1 cellular context compared by ENCODE assay signal in genomic region chr17:16986391-16986790, GRCh38.
TF ChIP-seq lines count a peak whose summit lies in the region.

No MANE protein-coding gene starts in this region.

TF ChIP-seq in GM12878, 131 proteins besides CTCF, POLR2A, EP300 and RAD21 (continued from another document and continues in another):
- no peak for TF ChIP-seq CEBPZ (IDR thresholded peaks at IDR 0.05; ENCODE audit: low read depth, low read length)
- no peak for TF ChIP-seq YY1 (IDR thresholded peaks at IDR 0.05; ENCODE audit: low read depth, low read length)
- TF ChIP-seq ZBED1 (IDR thresholded peaks at IDR 0.05; ENCODE audit: borderline replicate concordance) = no peak
- no peak for TF ChIP-seq POLR2AphosphoS2 (IDR thresholded peaks at IDR 0.05; ENCODE audit: low read depth, low read length)
- TF ChIP-seq HDAC6 (IDR thresholded peaks at IDR 0.05; ENCODE audit: unreplicated experiment) = no peak
- TF ChIP-seq RELA (IDR thresholded peaks at IDR 0.05; ENCODE audit: borderline replicate concordance, partially characterized antibody) = no peak
- TF ChIP-seq ZNF274 (IDR thresholded peaks at IDR 0.05; ENCODE audit: insufficient read depth, insufficient read length) = no peak
- peak; percentile 29; the same call in 1 of the 2 replicates for TF ChIP-seq NFIC (IDR thresholded peaks at IDR 0.05; ENCODE audit: low read depth, low read length)
- no peak for TF ChIP-seq POLR2AphosphoS5 (IDR thresholded peaks at IDR 0.05; ENCODE audit: low read length)
- TF ChIP-seq ZBTB4 (CRISPR knock-in tag; IDR thresholded peaks at IDR 0.05) = no peak
- TF ChIP-seq IKZF1 (conservative IDR thresholded peaks at IDR 0.05) = peak; percentile 26; the same call in 1 of the 2 replicates
- 0 out of 2 replicates have a peak, but pooled peaks have one; percentile 43 for TF ChIP-seq DPF2 (IDR thresholded peaks at IDR 0.05)
- no peak for TF ChIP-seq RBBP5 (conservative IDR thresholded peaks at IDR 0.05)
- TF ChIP-seq ZZZ3 (IDR thresholded peaks at IDR 0.05; ENCODE audit: control insufficient read depth, insufficient read length, low read depth) = no peak
- TF ChIP-seq EED (IDR thresholded peaks at IDR 0.05; ENCODE audit: low read depth) = 0 out of 2 replicates have a peak, but pooled peaks have one; percentile 64
- peak; percentile 67; the same call in 1 of the 2 replicates for TF ChIP-seq TCF3 (IDR thresholded peaks at IDR 0.05; ENCODE audit: borderline replicate concordance, insufficient read depth, low read depth, low read length)
- TF ChIP-seq SIX5 (IDR thresholded peaks at IDR 0.05; ENCODE audit: low read depth, low read length, severe bottlenecking) = no peak
- TF ChIP-seq ZNF622 (IDR thresholded peaks at IDR 0.05) = no peak
- TF ChIP-seq, protein P1, sequence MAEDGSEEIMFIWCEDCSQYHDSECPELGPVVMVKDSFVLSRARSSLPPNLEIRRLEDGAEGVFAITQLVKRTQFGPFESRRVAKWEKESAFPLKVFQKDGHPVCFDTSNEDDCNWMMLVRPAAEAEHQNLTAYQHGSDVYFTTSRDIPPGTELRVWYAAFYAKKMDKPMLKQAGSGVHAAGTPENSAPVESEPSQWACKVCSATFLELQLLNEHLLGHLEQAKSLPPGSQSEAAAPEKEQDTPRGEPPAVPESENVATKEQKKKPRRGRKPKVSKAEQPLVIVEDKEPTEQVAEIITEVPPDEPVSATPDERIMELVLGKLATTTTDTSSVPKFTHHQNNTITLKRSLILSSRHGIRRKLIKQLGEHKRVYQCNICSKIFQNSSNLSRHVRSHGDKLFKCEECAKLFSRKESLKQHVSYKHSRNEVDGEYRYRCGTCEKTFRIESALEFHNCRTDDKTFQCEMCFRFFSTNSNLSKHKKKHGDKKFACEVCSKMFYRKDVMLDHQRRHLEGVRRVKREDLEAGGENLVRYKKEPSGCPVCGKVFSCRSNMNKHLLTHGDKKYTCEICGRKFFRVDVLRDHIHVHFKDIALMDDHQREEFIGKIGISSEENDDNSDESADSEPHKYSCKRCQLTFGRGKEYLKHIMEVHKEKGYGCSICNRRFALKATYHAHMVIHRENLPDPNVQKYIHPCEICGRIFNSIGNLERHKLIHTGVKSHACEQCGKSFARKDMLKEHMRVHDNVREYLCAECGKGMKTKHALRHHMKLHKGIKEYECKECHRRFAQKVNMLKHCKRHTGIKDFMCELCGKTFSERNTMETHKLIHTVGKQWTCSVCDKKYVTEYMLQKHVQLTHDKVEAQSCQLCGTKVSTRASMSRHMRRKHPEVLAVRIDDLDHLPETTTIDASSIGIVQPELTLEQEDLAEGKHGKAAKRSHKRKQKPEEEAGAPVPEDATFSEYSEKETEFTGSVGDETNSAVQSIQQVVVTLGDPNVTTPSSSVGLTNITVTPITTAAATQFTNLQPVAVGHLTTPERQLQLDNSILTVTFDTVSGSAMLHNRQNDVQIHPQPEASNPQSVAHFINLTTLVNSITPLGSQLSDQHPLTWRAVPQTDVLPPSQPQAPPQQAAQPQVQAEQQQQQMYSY (CRISPR knock-in tag; IDR thresholded peaks at IDR 0.05) = no peak
- TF ChIP-seq NRF1 (conservative IDR thresholded peaks at IDR 0.05; ENCODE audit: low read depth, low read length) = no peak
- TF ChIP-seq NKRF (conservative IDR thresholded peaks at IDR 0.05) = no peak
- no peak for TF ChIP-seq PML (IDR thresholded peaks at IDR 0.05; ENCODE audit: low read length)
- TF ChIP-seq MTA3 (IDR thresholded peaks at IDR 0.05; ENCODE audit: borderline replicate concordance, low read length) = no peak
- no peak for TF ChIP-seq FOXK2 (IDR thresholded peaks at IDR 0.05)
- TF ChIP-seq KLF5 (IDR thresholded peaks at IDR 0.05; ENCODE audit: partially characterized antibody) = no peak
- TF ChIP-seq GATAD2B (conservative IDR thresholded peaks at IDR 0.05; ENCODE audit: low read depth) = no peak
- no peak for TF ChIP-seq RFX5 (IDR thresholded peaks at IDR 0.05; ENCODE audit: low read depth, low read length)
- no peak for TF ChIP-seq BRCA1 (IDR thresholded peaks at IDR 0.05; ENCODE audit: low read depth, low read length)
- TF ChIP-seq, protein P2, sequence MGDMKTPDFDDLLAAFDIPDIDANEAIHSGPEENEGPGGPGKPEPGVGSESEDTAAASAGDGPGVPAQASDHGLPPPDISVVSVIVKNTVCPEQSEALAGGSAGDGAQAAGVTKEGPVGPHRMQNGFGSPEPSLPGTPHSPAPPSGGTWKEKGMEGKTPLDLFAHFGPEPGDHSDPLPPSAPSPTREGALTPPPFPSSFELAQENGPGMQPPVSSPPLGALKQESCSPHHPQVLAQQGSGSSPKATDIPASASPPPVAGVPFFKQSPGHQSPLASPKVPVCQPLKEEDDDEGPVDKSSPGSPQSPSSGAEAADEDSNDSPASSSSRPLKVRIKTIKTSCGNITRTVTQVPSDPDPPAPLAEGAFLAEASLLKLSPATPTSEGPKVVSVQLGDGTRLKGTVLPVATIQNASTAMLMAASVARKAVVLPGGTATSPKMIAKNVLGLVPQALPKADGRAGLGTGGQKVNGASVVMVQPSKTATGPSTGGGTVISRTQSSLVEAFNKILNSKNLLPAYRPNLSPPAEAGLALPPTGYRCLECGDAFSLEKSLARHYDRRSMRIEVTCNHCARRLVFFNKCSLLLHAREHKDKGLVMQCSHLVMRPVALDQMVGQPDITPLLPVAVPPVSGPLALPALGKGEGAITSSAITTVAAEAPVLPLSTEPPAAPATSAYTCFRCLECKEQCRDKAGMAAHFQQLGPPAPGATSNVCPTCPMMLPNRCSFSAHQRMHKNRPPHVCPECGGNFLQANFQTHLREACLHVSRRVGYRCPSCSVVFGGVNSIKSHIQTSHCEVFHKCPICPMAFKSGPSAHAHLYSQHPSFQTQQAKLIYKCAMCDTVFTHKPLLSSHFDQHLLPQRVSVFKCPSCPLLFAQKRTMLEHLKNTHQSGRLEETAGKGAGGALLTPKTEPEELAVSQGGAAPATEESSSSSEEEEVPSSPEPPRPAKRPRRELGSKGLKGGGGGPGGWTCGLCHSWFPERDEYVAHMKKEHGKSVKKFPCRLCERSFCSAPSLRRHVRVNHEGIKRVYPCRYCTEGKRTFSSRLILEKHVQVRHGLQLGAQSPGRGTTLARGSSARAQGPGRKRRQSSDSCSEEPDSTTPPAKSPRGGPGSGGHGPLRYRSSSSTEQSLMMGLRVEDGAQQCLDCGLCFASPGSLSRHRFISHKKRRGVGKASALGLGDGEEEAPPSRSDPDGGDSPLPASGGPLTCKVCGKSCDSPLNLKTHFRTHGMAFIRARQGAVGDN (IDR thresholded peaks at IDR 0.05) = peak; percentile 54; the same call in 1 of the 2 replicates
- TF ChIP-seq ZNF217 (IDR thresholded peaks at IDR 0.05) = no peak
- TF ChIP-seq SMC3 (IDR thresholded peaks at IDR 0.05; ENCODE audit: borderline replicate concordance, low read length) = no peak
- TF ChIP-seq CHD2 (IDR thresholded peaks at IDR 0.05; ENCODE audit: borderline replicate concordance, low read depth, low read length) = no peak
- TF ChIP-seq, protein P3, sequence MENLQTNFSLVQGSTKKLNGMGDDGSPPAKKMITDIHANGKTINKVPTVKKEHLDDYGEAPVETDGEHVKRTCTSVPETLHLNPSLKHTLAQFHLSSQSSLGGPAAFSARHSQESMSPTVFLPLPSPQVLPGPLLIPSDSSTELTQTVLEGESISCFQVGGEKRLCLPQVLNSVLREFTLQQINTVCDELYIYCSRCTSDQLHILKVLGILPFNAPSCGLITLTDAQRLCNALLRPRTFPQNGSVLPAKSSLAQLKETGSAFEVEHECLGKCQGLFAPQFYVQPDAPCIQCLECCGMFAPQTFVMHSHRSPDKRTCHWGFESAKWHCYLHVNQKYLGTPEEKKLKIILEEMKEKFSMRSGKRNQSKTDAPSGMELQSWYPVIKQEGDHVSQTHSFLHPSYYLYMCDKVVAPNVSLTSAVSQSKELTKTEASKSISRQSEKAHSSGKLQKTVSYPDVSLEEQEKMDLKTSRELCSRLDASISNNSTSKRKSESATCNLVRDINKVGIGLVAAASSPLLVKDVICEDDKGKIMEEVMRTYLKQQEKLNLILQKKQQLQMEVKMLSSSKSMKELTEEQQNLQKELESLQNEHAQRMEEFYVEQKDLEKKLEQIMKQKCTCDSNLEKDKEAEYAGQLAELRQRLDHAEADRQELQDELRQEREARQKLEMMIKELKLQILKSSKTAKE (IDR thresholded peaks at IDR 0.05; ENCODE audit: low read depth, poor library complexity, severe bottlenecking) = no peak
- no peak for TF ChIP-seq EZH2 (IDR thresholded peaks at IDR 0.05; ENCODE audit: borderline replicate concordance, control insufficient read depth, low read depth, low read length)
- TF ChIP-seq LARP7 (IDR thresholded peaks at IDR 0.05) = 0 out of 2 replicates have a peak, but pooled peaks have one; percentile 38
- TF ChIP-seq, protein P4, sequence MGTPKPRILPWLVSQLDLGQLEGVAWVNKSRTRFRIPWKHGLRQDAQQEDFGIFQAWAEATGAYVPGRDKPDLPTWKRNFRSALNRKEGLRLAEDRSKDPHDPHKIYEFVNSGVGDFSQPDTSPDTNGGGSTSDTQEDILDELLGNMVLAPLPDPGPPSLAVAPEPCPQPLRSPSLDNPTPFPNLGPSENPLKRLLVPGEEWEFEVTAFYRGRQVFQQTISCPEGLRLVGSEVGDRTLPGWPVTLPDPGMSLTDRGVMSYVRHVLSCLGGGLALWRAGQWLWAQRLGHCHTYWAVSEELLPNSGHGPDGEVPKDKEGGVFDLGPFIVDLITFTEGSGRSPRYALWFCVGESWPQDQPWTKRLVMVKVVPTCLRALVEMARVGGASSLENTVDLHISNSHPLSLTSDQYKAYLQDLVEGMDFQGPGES (IDR thresholded peaks at IDR 0.05) = no peak
- no peak for TF ChIP-seq E2F4 (IDR thresholded peaks at IDR 0.05; ENCODE audit: low read depth, low read length)
